In genomic region chr3:139935071-139935865, GRCh38 we compare ENCODE assay signal across 8 cellular contexts. TPM values are rescaled to one million over a fixed set of nuclear protein-coding genes. Genes with fewer than 3 reads are reported as not detected.
DNase-seq lines count a peak whose midpoint lies in the region; ATAC-seq and TF ChIP-seq lines count a peak whose summit lies in the region.

TSS of gene CLSTN2 (plus strand) at chr3:139935185.

- peak; percentile 42 for TF ChIP-seq CTCF in osteocyte (IDR thresholded peaks at IDR 0.05)

- intact Hi-C loops in Right ventricle myocardium superior (cut with DNase I) = loop anchor here (10.0 kb wide), 1 partner anchor 120 kb away; no protein-coding TSS in a partner anchor

- H3K27ac Mint-ChIP-seq in osteocyte (ENCODE audit: unreplicated experiment) = peak within 1 kb of the TSS; percentile 18

- peak; percentile 4 for DNase-seq in CD1c-positive myeloid dendritic cell (ENCODE audit: extremely low spot score)
- peak; percentile 86 for DNase-seq in NCI-H1105 treated with DMSO at 0.1 percent for 48 hours (lab: John Stamatoyannopoulos, UW)
- DNase-seq in activated T-cell treated with anti-CD3 and anti-CD28 coated beads, Interleukin-2, amount 50 U/mL, for 4 hours = no peak
- peak; percentile 86 for DNase-seq in Right ventricle myocardium superior
- peak; percentile 89 for DNase-seq in osteocyte (ENCODE audit: extremely low spot score, unreplicated experiment)
- no peak for DNase-seq in activated effector memory CD4-positive, alpha-beta T cell treated with Interleukin-2 at 50 U/mL for 16 hours

- no peak within 1 kb of the TSS for H3K4me3 Mint-ChIP-seq in activated T-cell treated with anti-CD3 and anti-CD28 coated beads, Interleukin-2, amount 50 U/mL, for 4 hours
- H3K4me3 Mint-ChIP-seq in osteocyte (ENCODE audit: unreplicated experiment) = peak within 1 kb of the TSS; percentile 91

- no peaks in the 10 kb centered on the region for H3K36me3 Mint-ChIP-seq in activated T-cell treated with anti-CD3 and anti-CD28 coated beads, Interleukin-2, amount 50 U/mL, for 4 hours (ENCODE audit: insufficient read depth)
- peaks cover 2% of the 10 kb centered on the region for H3K36me3 Mint-ChIP-seq in osteocyte (ENCODE audit: unreplicated experiment)

- peaks cover 3% of the 10 kb centered on the region for H3K4me1 Mint-ChIP-seq in activated T-cell treated with anti-CD3 and anti-CD28 coated beads, Interleukin-2, amount 50 U/mL, for 4 hours (ENCODE audit: low read depth)
- H3K4me1 Mint-ChIP-seq in osteocyte (ENCODE audit: unreplicated experiment) = peaks cover 30% of the 10 kb centered on the region

- H3K27me3 Mint-ChIP-seq in activated T-cell treated with anti-CD3 and anti-CD28 coated beads, Interleukin-2, amount 50 U/mL, for 4 hours (ENCODE audit: low read depth) = peaks cover 47% of the 10 kb centered on the region
- no peaks in the 10 kb centered on the region for H3K27me3 Mint-ChIP-seq in osteocyte (ENCODE audit: unreplicated experiment)

- ATAC-seq in GM19372 (IDR thresholded peaks at IDR 0.05; ENCODE audit: low read depth, unreplicated experiment) (peak; percentile 61), Right ventricle myocardium superior (ENCODE audit: poor library complexity) (peak; percentile 89), HG03108 (IDR thresholded peaks at IDR 0.05; ENCODE audit: unreplicated experiment) (no peak)
- peak; percentile 28 to 62 for ATAC-seq in activated T-cell treated with anti-CD3 and anti-CD28 coated beads, Interleukin-2, amount 50 U/mL, for 4 hours

- no peaks in the 10 kb centered on the region for H3K9me3 Mint-ChIP-seq in activated T-cell treated with anti-CD3 and anti-CD28 coated beads, Interleukin-2, amount 50 U/mL, for 4 hours
- no peaks in the 10 kb centered on the region for H3K9me3 Mint-ChIP-seq in osteocyte (ENCODE audit: unreplicated experiment)

RNA-seq across cellular contexts. Expression of gene CLSTN2, which starts in this region (rescaled TPM):
- total RNA-seq in activated T-cell treated with anti-CD3 and anti-CD28 coated beads, Interleukin-2, amount 50 U/mL, for 4 hours = under 1 TPM; under 0.01 to 0.10 (median 0.03) TPM
- 7.8 TPM for total RNA-seq in Right ventricle myocardium superior
- 143 and 161 TPM in 2 replicates for total RNA-seq in osteocyte

Comparison
In these comparisons a context has a peak if more than half of its experiments do, and no peak if none do; other contexts are left out.
1. RNA of gene CLSTN2 (total RNA-seq): 143 to 161 TPM in osteocyte; 7.8 TPM in Right ventricle myocardium superior (single experiment) and under 0.01 to 0.10 TPM in activated T-cell treated with anti-CD3 and anti-CD28 coated beads, Interleukin-2, amount 50 U/mL, for 4 hours; every median in the first group is over 10 times any median in the second.
2. Peak in ATAC-seq in activated T-cell treated with anti-CD3 and anti-CD28 coated beads, Interleukin-2, amount 50 U/mL, for 4 hours; RNA of the gene not detected or under 1 TPM.
3. DNase-seq: peak in CD1c-positive myeloid dendritic cell (single experiment), NCI-H1105 treated with DMSO at 0.1 percent for 48 hours (single experiment), Right ventricle myocardium superior (single experiment) and osteocyte (single experiment); none in activated T-cell treated with anti-CD3 and anti-CD28 coated beads, Interleukin-2, amount 50 U/mL, for 4 hours (single experiment) and activated effector memory CD4-positive, alpha-beta T cell treated with Interleukin-2 at 50 U/mL for 16 hours (single experiment).